Comparison of ENCODE assay signal across 15 cellular contexts in the genomic region with DNA sequence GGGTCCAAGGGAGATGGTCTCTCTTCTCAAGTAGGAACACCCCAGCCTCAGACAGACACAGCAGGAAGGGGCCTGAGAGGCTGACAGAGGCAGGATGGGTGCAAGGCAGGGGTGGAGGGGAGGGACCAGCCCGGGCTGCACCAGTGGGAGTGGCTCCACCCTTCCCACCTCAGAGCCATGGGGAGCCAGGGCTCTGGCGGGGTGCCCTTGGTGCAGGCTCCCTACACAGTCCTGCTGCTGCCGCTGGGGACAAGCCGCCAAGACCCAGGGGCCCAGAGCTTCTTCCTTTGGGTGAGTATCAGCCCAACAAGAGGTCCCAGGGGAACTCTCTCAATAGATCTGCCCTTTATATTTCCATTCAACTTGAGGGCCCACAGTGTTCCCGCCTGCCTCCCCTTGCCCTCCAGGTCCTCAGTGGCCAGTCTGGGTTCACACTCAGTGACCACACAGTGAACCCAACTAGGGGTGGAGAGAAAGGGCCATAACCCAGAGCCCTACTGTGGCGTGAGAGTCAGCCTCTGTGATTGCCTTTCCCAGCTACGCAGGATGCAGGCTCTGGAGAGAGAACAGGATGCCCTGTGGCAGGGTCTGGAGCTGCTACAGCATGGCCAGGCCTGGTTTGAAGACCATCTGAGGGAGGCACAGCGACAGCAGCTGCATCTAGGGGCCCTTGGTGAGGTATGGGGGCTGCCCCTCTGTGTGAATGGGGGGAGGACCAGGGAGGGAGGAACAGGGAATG. TPM values are rescaled to one million over a fixed set of nuclear protein-coding genes. Genes with fewer than 3 reads are reported as not detected.
A peak's percentile ranks its signal among the peaks of the same experiment; 100 is the strongest.
DNase-seq lines count a peak whose midpoint lies in the region; ATAC-seq, FAIRE-seq and TF ChIP-seq lines count a peak whose summit lies in the region.
"Had no signal": no experiment of that assay in that cellular context is flagged by ENCODE, and none has a peak within 500 bp of the region (broad histone marks: within the 10 kb centered on the region; RNA-seq: fewer than 3 reads in every experiment).

No MANE protein-coding gene starts in this region.

- H2BK5ac ChIP-seq in mesendoderm (ENCODE audit: low read length): no peak overlapping the region

- peak overlapping the region; percentile 46 for H3K56ac ChIP-seq in mesendoderm (ENCODE audit: low read length)

- no peak overlapping the region for H3K4me3 ChIP-seq in GM12878
- H3K4me3 ChIP-seq in mesendoderm (ENCODE audit: low read length): no peak overlapping the region
- H3K4me3 ChIP-seq: mucosa of descending colon had no signal

- BruUV-seq in GM12878 (replicated peaks; lab: Mats Ljungman, UMichigan): no TSS peak

- no peaks in the 10 kb centered on the region for H3K79me1 ChIP-seq in mesendoderm (ENCODE audit: low read length)

- in situ Hi-C loops in GM12878 (cut with MboI): no loop called here

- DNase-seq in GM12878 (ENCODE audit: low read depth, low spot score) (no peak), mesendoderm (no peak), GM12892 (ENCODE audit: insufficient read length) (no peak), SKM-1 treated with dmso at 0.1 percent for 144 hours (lab: John Stamatoyannopoulos, UW; ENCODE audit: unreplicated experiment) (no peak), NCI-H2081 (lab: John Stamatoyannopoulos, UW) (no peak)
- DNase-seq: activated CD8-positive, alpha-beta memory T cell treated with anti-CD3 and anti-CD28 coated beads for 24 hours; activated gamma-delta T cell treated with Interleukin-2 at 50 U/mL for 16 hours; DMS153; mucosa of descending colon; NCI-H146; NCI-H446; SIG-M5 had no signal

- H3K4me1 ChIP-seq in GM12878 (ENCODE audit: control insufficient read depth, insufficient read depth, low read length) (no peaks in the 10 kb centered on the region), mesendoderm (ENCODE audit: control insufficient read depth, low read depth, low read length) (peaks cover 5% of the 10 kb centered on the region)

- intact Hi-C loops in GM12878 (cut with micrococcal nuclease; ENCODE audit: unreplicated experiment): no loop called here

- no peak overlapping the region for H3K23ac ChIP-seq in mesendoderm (ENCODE audit: low read length)

- no peaks in the 10 kb centered on the region for H3K9me3 ChIP-seq in GM12878 (replicated peaks; ENCODE audit: control insufficient read depth, insufficient read depth, low read length)
- H3K9me3 ChIP-seq: mucosa of descending colon had no signal

- H3K27ac ChIP-seq in 22Rv1: peak overlapping the region; percentile 23; the same call in 1 of the 2 replicates
- H3K27ac ChIP-seq in GM12878 (ENCODE audit: control insufficient read depth, insufficient read depth): no peak overlapping the region
- peak overlapping the region; percentile 25 for H3K27ac ChIP-seq in mesendoderm (ENCODE audit: low read depth, low read length)

- ATAC-seq in GM12878 (no peak), HG02623 (IDR thresholded peaks at IDR 0.05; ENCODE audit: unreplicated experiment) (no peak)

- no peak overlapping the region for H4K8ac ChIP-seq in mesendoderm (ENCODE audit: low read depth, low read length)

- H4K20me1 ChIP-seq in GM12878 (ENCODE audit: control insufficient read depth, insufficient read depth): no peaks in the 10 kb centered on the region

- H3K79me2 ChIP-seq in GM12878 (ENCODE audit: control insufficient read depth, insufficient read depth, low read length) (no peaks in the 10 kb centered on the region), mesendoderm (ENCODE audit: control insufficient read depth, insufficient read depth, low read length) (no peaks in the 10 kb centered on the region)

- H2AK5ac ChIP-seq in mesendoderm (ENCODE audit: low read length): no peak overlapping the region

- TF ChIP-seq RAD21 in GM12878 (IDR thresholded peaks at IDR 0.05; ENCODE audit: insufficient read depth, low read depth, low read length): no peak

- H2AFZ ChIP-seq in GM12878 (ENCODE audit: control insufficient read depth, low read depth, low read length): no peak overlapping the region

- no peak overlapping the region for H3K4ac ChIP-seq in mesendoderm (ENCODE audit: low read depth, low read length)

- no peaks in the 10 kb centered on the region for H3K27me3 ChIP-seq in GM12878 (replicated peaks in 1 of 2; ENCODE audit: control insufficient read depth in 2 of 2, insufficient read depth in 2 of 2, low read length in 1 of 2)
- H3K27me3 ChIP-seq in mesendoderm (ENCODE audit: insufficient read depth, low read length, poor library complexity): no peaks in the 10 kb centered on the region

- H3K4me2 ChIP-seq in GM12878 (ENCODE audit: control insufficient read depth, insufficient read depth) (no peak overlapping the region), mesendoderm (ENCODE audit: low read length) (no peak overlapping the region)

- no peak overlapping the region for H4K5ac ChIP-seq in mesendoderm (ENCODE audit: low read length)

- H2BK15ac ChIP-seq in mesendoderm (replicated peaks; ENCODE audit: low read depth): no peak overlapping the region

- H3K36me3 ChIP-seq in GM12878 (ENCODE audit: control insufficient read depth in 2 of 2, insufficient read depth in 2 of 2, low read length in 1 of 2) (no peaks in the 10 kb centered on the region; a peak in 2 of 4 replicates), mesendoderm (ENCODE audit: control insufficient read depth, insufficient read depth, low read length) (no peaks in the 10 kb centered on the region)

- H3K9ac ChIP-seq in GM12878 (ENCODE audit: control insufficient read depth, insufficient read depth, low read length): no peak overlapping the region
- peak overlapping the region; percentile 15 for H3K9ac ChIP-seq in mesendoderm (ENCODE audit: low read length)

- CTCF ChIA-PET in GM12878 (lab: Yijun Ruan, JAX): no interaction called here

- TF ChIP-seq EP300 in GM12878 (IDR thresholded peaks at IDR 0.05; ENCODE audit: borderline replicate concordance in 1 of 2, control insufficient read depth in 1 of 2, low read depth in 2 of 2, low read length in 2 of 2): no peak

- no peak overlapping the region for H2BK120ac ChIP-seq in mesendoderm (ENCODE audit: low read depth, low read length)

- RAD21 ChIA-PET in GM12878 (lab: Charles Lee; ENCODE audit: unreplicated experiment): no interaction called here

- TF ChIP-seq CTCF in 22Rv1 (IDR thresholded peaks at IDR 0.05) (no peak), GM12878 (IDR thresholded peaks at IDR 0.05 in 2 of 3, conservative IDR thresholded peaks at IDR 0.05 in 1 of 3; ENCODE audit: control insufficient read depth in 2 of 3, extremely low read depth in 1 of 3, insufficient read depth in 1 of 3, low read depth in 3 of 3, low read length in 3 of 3) (no peak)

- H3K18ac ChIP-seq in mesendoderm (ENCODE audit: low read length): no peak overlapping the region

- 79% methylated on average over 8 of the region's 8 CpGs for WGBS in GM12878 (ENCODE audit: insufficient coverage, insufficient replicate concordance, low lambda C conversion rate, missing lambda C conversion rate)
- WGBS in mesendoderm (ENCODE audit: extremely low coverage, insufficient coverage, low lambda C conversion rate): no CpG with 5 or more reads among the region's 8 CpGs

- SMC1A ChIA-PET in GM12878 (lab: Charles Lee; ENCODE audit: uncharacterized antibody, unreplicated experiment): no interaction called here

- TF ChIP-seq POLR2A in GM15510 (IDR thresholded peaks at IDR 0.05; ENCODE audit: borderline replicate concordance, extremely low read depth, insufficient read length) (peak; percentile 13), GM12878 (IDR thresholded peaks at IDR 0.05; ENCODE audit: low read depth, low read length) (no peak), GM12892 (IDR thresholded peaks at IDR 0.05; ENCODE audit: low read depth, low read length) (no peak)

- POLR2A ChIA-PET in GM12878 (lab: Charles Lee): no interaction called here

- FAIRE-seq in GM12878 (lab: Jason Lieb, UNC) (no peak), GM12892 (lab: Jason Lieb, UNC) (no peak)

RNA-seq across cellular contexts. Expression of a gene that starts 0.6 kb away (rescaled TPM):
- 19.2 and 21.8 TPM in 2 replicates for total RNA-seq in GM12878 (2013; cell fraction: nucleolus; rRNA removed)
- total RNA-seq in GM12878 (2014; rRNA removed) (3.4 and 6.3 TPM in 2 replicates), GM12878 (2014; rRNA removed; fragmentation: Illumina TruSeq; extraction: Trizol) (6.0 and 6.1 TPM in 2 replicates), GM12878 (2021) (8.6 and 13.0 TPM in 2 replicates)
- polyA plus RNA-seq in GM12878 (2011; ENCODE audit: low read depth): 11.4 TPM
- polyA plus RNA-seq in GM12878 (2011; rRNA removed) (3.2 and 5.6 TPM in 2 replicates), GM12878 (2014; fragmentation: Illumina TruSeq; extraction: Trizol) (9.5 and 15.4 TPM in 2 replicates), GM12878 (2014; fragmentation: Nextera tagmentation; extraction: Ambion mirVana) (1 to 10 TPM; 1.6 to 3.1 TPM), GM12878 (2014; rRNA removed) (10.4 and 12.2 TPM in 2 replicates), GM12878 (2016; fragmentation: Nextera tagmentation; extraction: Ambion mirVana) (1 to 10 TPM; 3.5 to 4.7 TPM)
- polyA plus RNA-seq in GM12878 (2011; cell fraction: cytosol; rRNA removed): 1.7 TPM in 2 replicates
- 53.4 and 54.9 TPM in 2 replicates for polyA plus RNA-seq in GM12878 (2011; cell fraction: nucleus; rRNA removed)
- 10.0 and 18.1 TPM in 2 replicates for polyA plus RNA-seq in GM12878 (2012)
- not detected in 2 replicates for polyA minus RNA-seq in GM12878 (2011; rRNA and poly(A)+ RNA removed)
- not detected in 2 replicates for polyA minus RNA-seq in GM12878 (2011; cell fraction: cytosol; rRNA and poly(A)+ RNA removed)
- polyA minus RNA-seq in GM12878 (2011; cell fraction: nucleus; rRNA and poly(A)+ RNA removed): 1.1 and 5.0 TPM in 2 replicates
- polyA plus RNA-seq in mesendoderm (2013, experiment 1 of 2): 0.42 TPM
- 0.88 TPM for polyA plus RNA-seq in mesendoderm (2013, experiment 2 of 2)
- polyA plus RNA-seq in GM12892 (2012; ENCODE audit: missing spikeins): 27.3 TPM

RNA-seq across cellular contexts. Expression of a gene that starts 14.1 kb away (rescaled TPM):
- 7.5 and 10.4 TPM in 2 replicates for total RNA-seq in GM12878 (2013; cell fraction: nucleolus; rRNA removed)
- total RNA-seq in GM12878 (2014; rRNA removed): 2.0 and 2.7 TPM in 2 replicates
- 0.94 and 1.2 TPM in 2 replicates for total RNA-seq in GM12878 (2014; rRNA removed; fragmentation: Illumina TruSeq; extraction: Trizol)
- total RNA-seq in GM12878 (2021): 2.3 and 3.1 TPM in 2 replicates
- 0.33 TPM for polyA plus RNA-seq in GM12878 (2011; ENCODE audit: low read depth)
- polyA plus RNA-seq in GM12878 (2011; rRNA removed): 1.1 and 1.3 TPM in 2 replicates
- polyA plus RNA-seq in GM12878 (2011; cell fraction: cytosol; rRNA removed): 1.4 and 1.8 TPM in 2 replicates
- 12.8 and 13.9 TPM in 2 replicates for polyA plus RNA-seq in GM12878 (2011; cell fraction: nucleus; rRNA removed)
- 1.2 and 1.4 TPM in 2 replicates for polyA plus RNA-seq in GM12878 (2012)
- 1.0 TPM in 1 of 2 replicates, not detected in the other for polyA plus RNA-seq in GM12878 (2014; fragmentation: Illumina TruSeq; extraction: Trizol)
- under 1 TPM in 1 of 2 experiments, not detected in 1; 0.11 TPM for polyA plus RNA-seq in GM12878 (2014; fragmentation: Nextera tagmentation; extraction: Ambion mirVana)
- 2.6 and 3.0 TPM in 2 replicates for polyA plus RNA-seq in GM12878 (2014; rRNA removed)
- polyA plus RNA-seq in GM12878 (2016; fragmentation: Nextera tagmentation; extraction: Ambion mirVana): 1 to 10 TPM; 1.2 TPM
- polyA minus RNA-seq in GM12878 (2011; rRNA and poly(A)+ RNA removed): 1.6 and 2.3 TPM in 2 replicates
- polyA minus RNA-seq in GM12878 (2011; cell fraction: cytosol; rRNA and poly(A)+ RNA removed): 2.5 TPM in 1 of 2 replicates, not detected in the other
- 3.5 and 6.2 TPM in 2 replicates for polyA minus RNA-seq in GM12878 (2011; cell fraction: nucleus; rRNA and poly(A)+ RNA removed)
- polyA plus RNA-seq in mesendoderm (2013, experiment 1 of 2): 0.58 TPM
- 0.53 TPM for polyA plus RNA-seq in mesendoderm (2013, experiment 2 of 2)
- polyA plus RNA-seq in GM12892 (2012; ENCODE audit: missing spikeins): 1.2 TPM

RNA-seq across cellular contexts. Expression of a gene that starts 23.2 kb away (rescaled TPM):
- 239 and 262 TPM in 2 replicates for total RNA-seq in GM12878 (2013; cell fraction: nucleolus; rRNA removed)
- total RNA-seq in GM12878 (2014; rRNA removed) (27.8 and 30.2 TPM in 2 replicates), GM12878 (2014; rRNA removed; fragmentation: Illumina TruSeq; extraction: Trizol) (26.2 and 26.4 TPM in 2 replicates), GM12878 (2021) (45.1 and 52.7 TPM in 2 replicates)
- polyA plus RNA-seq in GM12878 (2011; ENCODE audit: low read depth): 18.8 TPM
- polyA plus RNA-seq in GM12878 (2011; rRNA removed) (46.7 and 49.3 TPM in 2 replicates), GM12878 (2014; fragmentation: Illumina TruSeq; extraction: Trizol) (30.8 and 45.3 TPM in 2 replicates), GM12878 (2014; fragmentation: Nextera tagmentation; extraction: Ambion mirVana) (10 to 100 TPM in 1 of 2 experiments, 1 to 10 TPM in 1; 9.1 to 10.1 TPM), GM12878 (2014; rRNA removed) (46.8 and 47.0 TPM in 2 replicates), GM12878 (2016; fragmentation: Nextera tagmentation; extraction: Ambion mirVana) (10 to 100 TPM; 25.8 to 29.9 TPM)
- polyA plus RNA-seq in GM12878 (2011; cell fraction: cytosol; rRNA removed): 31.3 and 44.7 TPM in 2 replicates
- 333 and 386 TPM in 2 replicates for polyA plus RNA-seq in GM12878 (2011; cell fraction: nucleus; rRNA removed)
- polyA plus RNA-seq in GM12878 (2012): 22.8 and 25.8 TPM in 2 replicates
- polyA minus RNA-seq in GM12878 (2011; rRNA and poly(A)+ RNA removed): 49.3 and 52.9 TPM in 2 replicates
- polyA minus RNA-seq in GM12878 (2011; cell fraction: cytosol; rRNA and poly(A)+ RNA removed): 11.4 and 14.5 TPM in 2 replicates
- polyA minus RNA-seq in GM12878 (2011; cell fraction: nucleus; rRNA and poly(A)+ RNA removed): 81.8 and 113 TPM in 2 replicates
- polyA plus RNA-seq in mesendoderm (2013, experiment 1 of 2): 5.4 TPM
- polyA plus RNA-seq in mesendoderm (2013, experiment 2 of 2): 5.3 TPM
- polyA plus RNA-seq in GM12892 (2012; ENCODE audit: missing spikeins): 68.4 TPM

RNA-seq across cellular contexts. Expression of a gene that starts 26.7 kb away (rescaled TPM):
- total RNA-seq in GM12878 (2013; cell fraction: nucleolus; rRNA removed): 107 and 113 TPM in 2 replicates
- total RNA-seq in GM12878 (2014; rRNA removed) (647 and 648 TPM in 2 replicates), GM12878 (2014; rRNA removed; fragmentation: Illumina TruSeq; extraction: Trizol) (608 and 625 TPM in 2 replicates), GM12878 (2021) (446 and 458 TPM in 2 replicates)
- polyA plus RNA-seq in GM12878 (2011; ENCODE audit: low read depth): 339 TPM
- polyA plus RNA-seq in GM12878 (2011; rRNA removed) (890 and 943 TPM in 2 replicates), GM12878 (2014; fragmentation: Illumina TruSeq; extraction: Trizol) (712 and 725 TPM in 2 replicates), GM12878 (2014; fragmentation: Nextera tagmentation; extraction: Ambion mirVana) (1,000 to 10,000 TPM; 1,083 to 1,266 TPM), GM12878 (2014; rRNA removed) (563 and 612 TPM in 2 replicates), GM12878 (2016; fragmentation: Nextera tagmentation; extraction: Ambion mirVana) (100 to 1,000 TPM; 600 to 622 TPM)
- 970 and 975 TPM in 2 replicates for polyA plus RNA-seq in GM12878 (2011; cell fraction: cytosol; rRNA removed)
- polyA plus RNA-seq in GM12878 (2011; cell fraction: nucleus; rRNA removed): 283 and 349 TPM in 2 replicates
- 397 and 480 TPM in 2 replicates for polyA plus RNA-seq in GM12878 (2012)
- polyA minus RNA-seq in GM12878 (2011; rRNA and poly(A)+ RNA removed): 408 and 594 TPM in 2 replicates
- 170 and 175 TPM in 2 replicates for polyA minus RNA-seq in GM12878 (2011; cell fraction: cytosol; rRNA and poly(A)+ RNA removed)
- 61.5 and 88.3 TPM in 2 replicates for polyA minus RNA-seq in GM12878 (2011; cell fraction: nucleus; rRNA and poly(A)+ RNA removed)
- polyA plus RNA-seq in mesendoderm (2013, experiment 1 of 2): 249 TPM
- 252 TPM for polyA plus RNA-seq in mesendoderm (2013, experiment 2 of 2)
- 385 TPM for polyA plus RNA-seq in GM12892 (2012; ENCODE audit: missing spikeins)

RNA-seq across cellular contexts. Expression of a gene that starts 32.5 kb away (rescaled TPM):
- total RNA-seq in GM12878 (2013; cell fraction: nucleolus; rRNA removed): 71.4 and 80.0 TPM in 2 replicates
- total RNA-seq in GM12878 (2014; rRNA removed) (61.4 and 90.1 TPM in 2 replicates), GM12878 (2014; rRNA removed; fragmentation: Illumina TruSeq; extraction: Trizol) (63.8 and 69.1 TPM in 2 replicates), GM12878 (2021) (232 and 243 TPM in 2 replicates)
- polyA plus RNA-seq in GM12878 (2011; ENCODE audit: low read depth): 31.0 TPM
- polyA plus RNA-seq in GM12878 (2011; rRNA removed) (11.3 and 15.8 TPM in 2 replicates), GM12878 (2014; fragmentation: Illumina TruSeq; extraction: Trizol) (92.9 and 138 TPM in 2 replicates), GM12878 (2014; fragmentation: Nextera tagmentation; extraction: Ambion mirVana) (1 to 10 TPM; 1.2 to 5.7 TPM), GM12878 (2014; rRNA removed) (71.3 and 92.5 TPM in 2 replicates), GM12878 (2016; fragmentation: Nextera tagmentation; extraction: Ambion mirVana) (100 to 1,000 TPM; 121 to 155 TPM)
- polyA plus RNA-seq in GM12878 (2011; cell fraction: cytosol; rRNA removed): 28.9 and 30.5 TPM in 2 replicates
- 193 and 303 TPM in 2 replicates for polyA plus RNA-seq in GM12878 (2011; cell fraction: nucleus; rRNA removed)
- polyA plus RNA-seq in GM12878 (2012): 42.8 and 46.7 TPM in 2 replicates
- polyA minus RNA-seq in GM12878 (2011; rRNA and poly(A)+ RNA removed): 35.0 and 60.0 TPM in 2 replicates
- 52.5 and 54.9 TPM in 2 replicates for polyA minus RNA-seq in GM12878 (2011; cell fraction: cytosol; rRNA and poly(A)+ RNA removed)
- 42.4 and 91.2 TPM in 2 replicates for polyA minus RNA-seq in GM12878 (2011; cell fraction: nucleus; rRNA and poly(A)+ RNA removed)
- polyA plus RNA-seq in mesendoderm (2013, experiment 1 of 2): 63.4 TPM
- polyA plus RNA-seq in mesendoderm (2013, experiment 2 of 2): 64.0 TPM
- 54.6 TPM for polyA plus RNA-seq in GM12892 (2012; ENCODE audit: missing spikeins)
